In genomic region chr6:515267-515666, GRCh38 we compare ENCODE assay signal across 24 cellular contexts.
DNase-seq lines count a peak whose midpoint lies in the region; ATAC-seq lines count a peak whose summit lies in the region.
"Had no signal": no experiment of that assay in that cellular context is flagged by ENCODE, and none has a peak within 500 bp of the region (broad histone marks: within the 10 kb centered on the region; RNA-seq: fewer than 3 reads in every experiment).

No MANE protein-coding gene starts in this region.

- H3K9me3 Mint-ChIP-seq in activated T-helper 17 cell treated with anti-CD3 and anti-CD28 coated beads, Interleukin-2, amount 50 U/mL, for 72 hours, result peaks cover 3% of the 10 kb centered on the region
- H3K9me3 Mint-ChIP-seq in stimulated activated memory B cell treated with anti-CD40 and anti-IgM and Interleukin-4, amounts not matched to agents 10 μg/mL and 1 μg/mL and 100 μg/mL, for 72 hours, result peaks cover 2% of the 10 kb centered on the region

- peak overlapping the region; percentile 95; the same call in 1 of the 2 replicates for H3K27ac ChIP-seq in BLaER1
- H3K27ac ChIP-seq in BLaER1 treated with 17β-estradiol and CSF1 and Interleukin-3, amounts not matched to agents 10 nM and 100 nM, result peak overlapping the region in 2 of 11 experiments; percentile 58 to 65; a peak in 3 of 22 replicates
- no peak overlapping the region for H3K27ac ChIP-seq in mesenchymal stem cell (ENCODE audit: low read length, poor library complexity, severe bottlenecking)
- H3K27ac ChIP-seq: Peyer's patch had no signal

- H3K23ac ChIP-seq in mesenchymal stem cell (ENCODE audit: low read length in 2 of 2), result no peak overlapping the region

- no peak overlapping the region for H4K8ac ChIP-seq in mesenchymal stem cell (ENCODE audit: low read length)

- peaks cover 26% of the 10 kb centered on the region for H3K79me1 ChIP-seq in mesenchymal stem cell (replicated peaks; ENCODE audit: low read length, poor library complexity, severe bottlenecking)

- no peak overlapping the region for H2AFZ ChIP-seq in mesenchymal stem cell (ENCODE audit: low read depth, low read length)

- H3K4me2 ChIP-seq in BLaER1 (peak overlapping the region; percentile 91), mesenchymal stem cell (ENCODE audit: low read length, poor library complexity, severe bottlenecking) (no peak overlapping the region)
- peak overlapping the region in 9 of 11 experiments; percentile 69 to 90 (median 84); a peak in 12 of 22 replicates for H3K4me2 ChIP-seq in BLaER1 treated with 17β-estradiol and CSF1 and Interleukin-3, amounts not matched to agents 10 nM and 100 nM

- H3K18ac ChIP-seq in mesenchymal stem cell (ENCODE audit: low read depth in 1 of 2, low read length in 2 of 2), result no peak overlapping the region

- DNase-seq in mesenchymal stem cell (no peak), germinal center (ENCODE audit: low spot score) (no peak), DMS53 treated with DMSO at 0.1 percent for 48 hours (lab: John Stamatoyannopoulos, UW; ENCODE audit: unreplicated experiment) (no peak)
- no peak for DNase-seq in activated CD8-positive, alpha-beta memory T cell treated with anti-CD3 and anti-CD28 coated beads for 24 hours
- DNase-seq: C1 segment of cervical spinal cord; caudate nucleus; cortex of kidney; DMS53; effector memory CD4-positive, alpha-beta T cell; GDM1; GOT3; kidney; natural killer cell; NCI-H146; NCI-H446; NCI-H774; Peyer's patch; SHP77 treated with DMSO at 0.1 percent for 48 hours; stimulated activated CD4-positive, alpha-beta T cell treated with anti-CD3 and anti-CD28 coated beads, Interleukin-4, amount 100 ng/mL, for 24 hours had no signal

- peak overlapping the region; percentile 32 for H3K27ac Mint-ChIP-seq in activated T-helper 17 cell treated with anti-CD3 and anti-CD28 coated beads, Interleukin-2, amount 50 U/mL, for 72 hours
- no peak overlapping the region for H3K27ac Mint-ChIP-seq in stimulated activated memory B cell treated with anti-CD40 and anti-IgM and Interleukin-4, amounts not matched to agents 10 μg/mL and 1 μg/mL and 100 μg/mL, for 72 hours

- H3K14ac ChIP-seq in mesenchymal stem cell (ENCODE audit: low read length in 2 of 2), result peak overlapping the region in 1 of 2 experiments; percentile 53

- WGBS in mesenchymal stem cell, result 96% methylated on average over 10 of the region's 11 CpGs

- H3K4me3 Mint-ChIP-seq in activated T-helper 17 cell treated with anti-CD3 and anti-CD28 coated beads, Interleukin-2, amount 50 U/mL, for 72 hours, result no peak overlapping the region
- no peak overlapping the region for H3K4me3 Mint-ChIP-seq in stimulated activated memory B cell treated with anti-CD40 and anti-IgM and Interleukin-4, amounts not matched to agents 10 μg/mL and 1 μg/mL and 100 μg/mL, for 72 hours
- H3K4me3 Mint-ChIP-seq: natural killer cell had no signal

- H2BK12ac ChIP-seq in mesenchymal stem cell (ENCODE audit: low read length in 2 of 2), result no peak overlapping the region

- H3K4me1 ChIP-seq in BLaER1 (peaks cover 51% of the 10 kb centered on the region), mesenchymal stem cell (ENCODE audit: control insufficient read depth, insufficient read depth, low read depth, low read length) (peaks cover 3% of the 10 kb centered on the region)
- peaks cover 36 to 52% (median 50%) of the 10 kb centered on the region in 10 experiments for H3K4me1 ChIP-seq in BLaER1 treated with 17β-estradiol and CSF1 and Interleukin-3, amounts not matched to agents 10 nM and 100 nM
- H3K4me1 ChIP-seq: Caco-2, Peyer's patch had no signal

- no peak overlapping the region for H2BK15ac ChIP-seq in mesenchymal stem cell (ENCODE audit: low read depth, poor library complexity, severe bottlenecking)

- H3K27me3 ChIP-seq in BLaER1 (no peaks in the 10 kb centered on the region), mesenchymal stem cell (ENCODE audit: control insufficient read depth in 1 of 2, insufficient read depth in 1 of 2, low read length in 2 of 2) (no peaks in the 10 kb centered on the region)
- H3K27me3 ChIP-seq in BLaER1 treated with 17β-estradiol and CSF1 and Interleukin-3, amounts not matched to agents 10 nM and 100 nM, result no peaks in the 10 kb centered on the region
- H3K27me3 ChIP-seq: Peyer's patch had no signal

- H3K36me3 Mint-ChIP-seq in activated T-helper 17 cell treated with anti-CD3 and anti-CD28 coated beads, Interleukin-2, amount 50 U/mL, for 72 hours (ENCODE audit: low read depth), result peaks cover 25% of the 10 kb centered on the region
- peaks cover 47% of the 10 kb centered on the region for H3K36me3 Mint-ChIP-seq in stimulated activated memory B cell treated with anti-CD40 and anti-IgM and Interleukin-4, amounts not matched to agents 10 μg/mL and 1 μg/mL and 100 μg/mL, for 72 hours
- H3K36me3 Mint-ChIP-seq: natural killer cell had no signal

- H3K4me1 Mint-ChIP-seq in activated T-helper 17 cell treated with anti-CD3 and anti-CD28 coated beads, Interleukin-2, amount 50 U/mL, for 72 hours, result peaks cover 42% of the 10 kb centered on the region
- H3K4me1 Mint-ChIP-seq in stimulated activated memory B cell treated with anti-CD40 and anti-IgM and Interleukin-4, amounts not matched to agents 10 μg/mL and 1 μg/mL and 100 μg/mL, for 72 hours, result peaks cover 18% of the 10 kb centered on the region

- no peak overlapping the region for H3K4me3 ChIP-seq in BLaER1
- H3K4me3 ChIP-seq in BLaER1 treated with 17β-estradiol and CSF1 and Interleukin-3, amounts not matched to agents 10 nM and 100 nM, result no peak overlapping the region; a peak in 1 of 20 replicates
- no peak overlapping the region for H3K4me3 ChIP-seq in mesenchymal stem cell (ENCODE audit: insufficient read depth in 1 of 2, low read depth in 1 of 2, low read length in 2 of 2)
- H3K4me3 ChIP-seq: Peyer's patch had no signal

- no peaks in the 10 kb centered on the region for H3K27me3 Mint-ChIP-seq in activated T-helper 17 cell treated with anti-CD3 and anti-CD28 coated beads, Interleukin-2, amount 50 U/mL, for 72 hours
- no peaks in the 10 kb centered on the region for H3K27me3 Mint-ChIP-seq in stimulated activated memory B cell treated with anti-CD40 and anti-IgM and Interleukin-4, amounts not matched to agents 10 μg/mL and 1 μg/mL and 100 μg/mL, for 72 hours

- H3K4ac ChIP-seq in mesenchymal stem cell (ENCODE audit: low read depth in 1 of 2, low read length in 2 of 2), result no peak overlapping the region

- peaks cover 40% of the 10 kb centered on the region for H3K9me3 ChIP-seq in BLaER1
- H3K9me3 ChIP-seq in BLaER1 treated with 17β-estradiol and CSF1 and Interleukin-3, amounts not matched to agents 10 nM and 100 nM (replicated peaks in 1 of 11), result peaks cover 34 to 53% (median 42%) of the 10 kb centered on the region in 11 experiments
- H3K9me3 ChIP-seq in mesenchymal stem cell (ENCODE audit: control insufficient read depth, low read length), result peaks cover 10% of the 10 kb centered on the region
- H3K9me3 ChIP-seq: Caco-2, Peyer's patch had no signal

- no peak overlapping the region for H3K9ac ChIP-seq in BLaER1
- H3K9ac ChIP-seq in BLaER1 treated with 17β-estradiol and CSF1 and Interleukin-3, amounts not matched to agents 10 nM and 100 nM, result no peak overlapping the region
- H3K9ac ChIP-seq in mesenchymal stem cell (ENCODE audit: low read length), result peak overlapping the region; percentile 50

- no peak overlapping the region for H2AK5ac ChIP-seq in mesenchymal stem cell (ENCODE audit: low read length, severe bottlenecking)

- H4K20me1 ChIP-seq in BLaER1, result no peaks in the 10 kb centered on the region
- no peaks in the 10 kb centered on the region for H4K20me1 ChIP-seq in BLaER1 treated with 17β-estradiol and CSF1 and Interleukin-3, amounts not matched to agents 10 nM and 100 nM

- no peak overlapping the region for H2BK120ac ChIP-seq in mesenchymal stem cell (ENCODE audit: low read depth, low read length)

- no peak overlapping the region for H4K91ac ChIP-seq in mesenchymal stem cell (ENCODE audit: low read length)

- H2BK5ac ChIP-seq in mesenchymal stem cell (ENCODE audit: low read depth, low read length, poor library complexity, severe bottlenecking), result no peak overlapping the region

- H3K36me3 ChIP-seq in BLaER1 (peaks cover 15% of the 10 kb centered on the region), mesenchymal stem cell (ENCODE audit: control insufficient read depth in 1 of 2, insufficient read depth in 2 of 2, low read depth in 1 of 2, low read length in 2 of 2) (peaks cover 13 to 26% of the 10 kb centered on the region in 2 experiments)
- peaks cover 7 to 48% (median 20%) of the 10 kb centered on the region in 11 experiments; a peak in 21 of 22 replicates for H3K36me3 ChIP-seq in BLaER1 treated with 17β-estradiol and CSF1 and Interleukin-3, amounts not matched to agents 10 nM and 100 nM

- ATAC-seq in activated T-helper 17 cell treated with anti-CD3 and anti-CD28 coated beads, Interleukin-2, amount 50 U/mL, for 72 hours (replicated peaks), result no peak
- ATAC-seq in stimulated activated memory B cell treated with anti-CD40 and anti-IgM and Interleukin-4, amounts not matched to agents 10 μg/mL and 1 μg/mL and 100 μg/mL, for 72 hours, result no peak
- ATAC-seq: natural killer cell had no signal
